In the genomic region with DNA sequence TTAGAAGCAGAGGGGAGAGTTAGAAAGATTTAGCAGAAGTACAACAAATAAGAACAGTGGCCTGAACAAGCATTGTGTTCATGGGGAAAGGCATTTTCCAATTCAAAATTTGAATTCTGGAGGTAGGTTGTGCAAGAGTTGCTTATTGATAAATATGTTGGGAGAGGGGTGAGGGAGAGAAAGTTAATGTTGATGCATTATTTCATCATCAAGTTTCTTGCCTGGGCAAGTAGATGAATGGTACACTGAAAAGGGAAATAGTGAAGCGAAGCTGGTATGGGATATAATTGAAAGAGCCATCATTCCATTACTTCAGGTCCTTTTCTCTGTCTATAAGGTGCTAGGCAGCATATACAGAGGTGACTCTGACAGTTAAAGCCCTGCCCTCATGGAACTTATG, we compare ENCODE assay signal across 1 cellular context.
TF ChIP-seq lines count a peak whose summit lies in the region.

No MANE protein-coding gene starts in this region.

TF ChIP-seq in IMR-90, 13 proteins besides CTCF, POLR2A, EP300 and RAD21:
- TF ChIP-seq CEBPB (IDR thresholded peaks at IDR 0.05; ENCODE audit: low read depth, low read length) = peak; percentile 21; the same call in 1 of the 2 replicates
- TF ChIP-seq RFX5 (IDR thresholded peaks at IDR 0.05; ENCODE audit: low read depth, low read length) = no peak
